ENCODE assay signal across 1 cellular context in the genomic region with DNA sequence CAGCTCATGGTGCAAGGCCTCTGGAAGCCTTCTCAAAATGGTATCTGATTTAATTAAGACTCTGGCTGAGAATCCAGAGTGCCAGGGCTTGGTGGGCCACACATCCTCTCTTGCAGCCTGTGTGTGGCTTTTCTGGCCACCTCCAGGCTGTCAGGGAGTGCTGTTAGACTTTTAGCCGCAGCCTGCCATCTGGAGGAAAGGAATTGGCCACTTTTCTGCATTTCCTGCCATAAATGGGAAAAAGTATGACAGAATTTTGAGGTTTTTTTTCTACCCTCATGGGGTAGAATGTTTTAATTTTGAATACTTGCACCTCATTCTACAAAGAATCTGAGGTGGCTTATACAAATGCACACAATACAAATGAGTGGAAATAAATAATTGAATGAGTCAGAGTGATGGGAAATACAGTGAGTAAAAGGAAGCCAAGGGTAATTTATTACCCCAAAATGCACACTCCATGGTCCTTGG.
TF ChIP-seq lines count a peak whose summit lies in the region.

No MANE protein-coding gene starts in this region.

TF ChIP-seq in GM23338, 12 proteins besides CTCF, POLR2A, EP300 and RAD21 (continued from another document):
- TF ChIP-seq, protein P1, sequence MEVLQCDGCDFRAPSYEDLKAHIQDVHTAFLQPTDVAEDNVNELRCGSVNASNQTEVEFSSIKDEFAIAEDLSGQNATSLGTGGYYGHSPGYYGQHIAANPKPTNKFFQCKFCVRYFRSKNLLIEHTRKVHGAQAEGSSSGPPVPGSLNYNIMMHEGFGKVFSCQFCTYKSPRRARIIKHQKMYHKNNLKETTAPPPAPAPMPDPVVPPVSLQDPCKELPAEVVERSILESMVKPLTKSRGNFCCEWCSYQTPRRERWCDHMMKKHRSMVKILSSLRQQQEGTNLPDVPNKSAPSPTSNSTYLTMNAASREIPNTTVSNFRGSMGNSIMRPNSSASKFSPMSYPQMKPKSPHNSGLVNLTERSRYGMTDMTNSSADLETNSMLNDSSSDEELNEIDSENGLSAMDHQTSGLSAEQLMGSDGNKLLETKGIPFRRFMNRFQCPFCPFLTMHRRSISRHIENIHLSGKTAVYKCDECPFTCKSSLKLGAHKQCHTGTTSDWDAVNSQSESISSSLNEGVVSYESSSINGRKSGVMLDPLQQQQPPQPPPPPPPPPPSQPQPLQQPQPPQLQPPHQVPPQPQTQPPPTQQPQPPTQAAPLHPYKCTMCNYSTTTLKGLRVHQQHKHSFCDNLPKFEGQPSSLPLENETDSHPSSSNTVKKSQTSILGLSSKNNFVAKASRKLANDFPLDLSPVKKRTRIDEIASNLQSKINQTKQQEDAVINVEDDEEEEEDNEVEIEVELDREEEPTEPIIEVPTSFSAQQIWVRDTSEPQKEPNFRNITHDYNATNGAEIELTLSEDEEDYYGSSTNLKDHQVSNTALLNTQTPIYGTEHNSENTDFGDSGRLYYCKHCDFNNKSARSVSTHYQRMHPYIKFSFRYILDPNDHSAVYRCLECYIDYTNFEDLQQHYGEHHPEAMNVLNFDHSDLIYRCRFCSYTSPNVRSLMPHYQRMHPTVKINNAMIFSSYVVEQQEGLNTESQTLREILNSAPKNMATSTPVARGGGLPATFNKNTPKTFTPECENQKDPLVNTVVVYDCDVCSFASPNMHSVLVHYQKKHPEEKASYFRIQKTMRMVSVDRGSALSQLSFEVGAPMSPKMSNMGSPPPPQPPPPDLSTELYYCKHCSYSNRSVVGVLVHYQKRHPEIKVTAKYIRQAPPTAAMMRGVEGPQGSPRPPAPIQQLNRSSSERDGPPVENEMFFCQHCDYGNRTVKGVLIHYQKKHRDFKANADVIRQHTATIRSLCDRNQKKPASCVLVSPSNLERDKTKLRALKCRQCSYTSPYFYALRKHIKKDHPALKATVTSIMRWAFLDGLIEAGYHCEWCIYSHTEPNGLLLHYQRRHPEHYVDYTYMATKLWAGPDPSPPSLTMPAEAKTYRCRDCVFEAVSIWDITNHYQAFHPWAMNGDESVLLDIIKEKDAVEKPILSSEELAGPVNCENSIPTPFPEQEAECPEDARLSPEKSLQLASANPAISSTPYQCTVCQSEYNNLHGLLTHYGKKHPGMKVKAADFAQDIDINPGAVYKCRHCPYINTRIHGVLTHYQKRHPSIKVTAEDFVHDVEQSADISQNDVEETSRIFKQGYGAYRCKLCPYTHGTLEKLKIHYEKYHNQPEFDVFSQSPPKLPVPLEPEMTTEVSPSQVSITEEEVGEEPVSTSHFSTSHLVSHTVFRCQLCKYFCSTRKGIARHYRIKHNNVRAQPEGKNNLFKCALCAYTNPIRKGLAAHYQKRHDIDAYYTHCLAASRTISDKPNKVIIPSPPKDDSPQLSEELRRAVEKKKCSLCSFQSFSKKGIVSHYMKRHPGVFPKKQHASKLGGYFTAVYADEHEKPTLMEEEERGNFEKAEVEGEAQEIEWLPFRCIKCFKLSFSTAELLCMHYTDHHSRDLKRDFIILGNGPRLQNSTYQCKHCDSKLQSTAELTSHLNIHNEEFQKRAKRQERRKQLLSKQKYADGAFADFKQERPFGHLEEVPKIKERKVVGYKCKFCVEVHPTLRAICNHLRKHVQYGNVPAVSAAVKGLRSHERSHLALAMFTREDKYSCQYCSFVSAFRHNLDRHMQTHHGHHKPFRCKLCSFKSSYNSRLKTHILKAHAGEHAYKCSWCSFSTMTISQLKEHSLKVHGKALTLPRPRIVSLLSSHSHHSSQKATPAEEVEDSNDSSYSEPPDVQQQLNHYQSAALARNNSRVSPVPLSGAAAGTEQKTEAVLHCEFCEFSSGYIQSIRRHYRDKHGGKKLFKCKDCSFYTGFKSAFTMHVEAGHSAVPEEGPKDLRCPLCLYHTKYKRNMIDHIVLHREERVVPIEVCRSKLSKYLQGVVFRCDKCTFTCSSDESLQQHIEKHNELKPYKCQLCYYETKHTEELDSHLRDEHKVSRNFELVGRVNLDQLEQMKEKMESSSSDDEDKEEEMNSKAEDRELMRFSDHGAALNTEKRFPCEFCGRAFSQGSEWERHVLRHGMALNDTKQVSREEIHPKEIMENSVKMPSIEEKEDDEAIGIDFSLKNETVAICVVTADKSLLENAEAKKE (CRISPR knock-in tag; IDR thresholded peaks at IDR 0.05) = no peak
- no peak for TF ChIP-seq CREB1 (CRISPR knock-in tag; IDR thresholded peaks at IDR 0.05; ENCODE audit: low read depth)
- no peak for TF ChIP-seq NANOG (IDR thresholded peaks at IDR 0.05; ENCODE audit: borderline replicate concordance)
- no peak for TF ChIP-seq POLR2AphosphoS5 (IDR thresholded peaks at IDR 0.05; ENCODE audit: low read depth)
- no peak for TF ChIP-seq EZH2 (IDR thresholded peaks at IDR 0.05; ENCODE audit: low read depth, unreplicated experiment)
- TF ChIP-seq ZNF331 (CRISPR knock-in tag; IDR thresholded peaks at IDR 0.05; ENCODE audit: low read depth) = no peak
- TF ChIP-seq, protein P2, sequence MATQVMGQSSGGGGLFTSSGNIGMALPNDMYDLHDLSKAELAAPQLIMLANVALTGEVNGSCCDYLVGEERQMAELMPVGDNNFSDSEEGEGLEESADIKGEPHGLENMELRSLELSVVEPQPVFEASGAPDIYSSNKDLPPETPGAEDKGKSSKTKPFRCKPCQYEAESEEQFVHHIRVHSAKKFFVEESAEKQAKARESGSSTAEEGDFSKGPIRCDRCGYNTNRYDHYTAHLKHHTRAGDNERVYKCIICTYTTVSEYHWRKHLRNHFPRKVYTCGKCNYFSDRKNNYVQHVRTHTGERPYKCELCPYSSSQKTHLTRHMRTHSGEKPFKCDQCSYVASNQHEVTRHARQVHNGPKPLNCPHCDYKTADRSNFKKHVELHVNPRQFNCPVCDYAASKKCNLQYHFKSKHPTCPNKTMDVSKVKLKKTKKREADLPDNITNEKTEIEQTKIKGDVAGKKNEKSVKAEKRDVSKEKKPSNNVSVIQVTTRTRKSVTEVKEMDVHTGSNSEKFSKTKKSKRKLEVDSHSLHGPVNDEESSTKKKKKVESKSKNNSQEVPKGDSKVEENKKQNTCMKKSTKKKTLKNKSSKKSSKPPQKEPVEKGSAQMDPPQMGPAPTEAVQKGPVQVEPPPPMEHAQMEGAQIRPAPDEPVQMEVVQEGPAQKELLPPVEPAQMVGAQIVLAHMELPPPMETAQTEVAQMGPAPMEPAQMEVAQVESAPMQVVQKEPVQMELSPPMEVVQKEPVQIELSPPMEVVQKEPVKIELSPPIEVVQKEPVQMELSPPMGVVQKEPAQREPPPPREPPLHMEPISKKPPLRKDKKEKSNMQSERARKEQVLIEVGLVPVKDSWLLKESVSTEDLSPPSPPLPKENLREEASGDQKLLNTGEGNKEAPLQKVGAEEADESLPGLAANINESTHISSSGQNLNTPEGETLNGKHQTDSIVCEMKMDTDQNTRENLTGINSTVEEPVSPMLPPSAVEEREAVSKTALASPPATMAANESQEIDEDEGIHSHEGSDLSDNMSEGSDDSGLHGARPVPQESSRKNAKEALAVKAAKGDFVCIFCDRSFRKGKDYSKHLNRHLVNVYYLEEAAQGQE (IDR thresholded peaks at IDR 0.05; ENCODE audit: unreplicated experiment) = no peak
- TF ChIP-seq, protein P3, sequence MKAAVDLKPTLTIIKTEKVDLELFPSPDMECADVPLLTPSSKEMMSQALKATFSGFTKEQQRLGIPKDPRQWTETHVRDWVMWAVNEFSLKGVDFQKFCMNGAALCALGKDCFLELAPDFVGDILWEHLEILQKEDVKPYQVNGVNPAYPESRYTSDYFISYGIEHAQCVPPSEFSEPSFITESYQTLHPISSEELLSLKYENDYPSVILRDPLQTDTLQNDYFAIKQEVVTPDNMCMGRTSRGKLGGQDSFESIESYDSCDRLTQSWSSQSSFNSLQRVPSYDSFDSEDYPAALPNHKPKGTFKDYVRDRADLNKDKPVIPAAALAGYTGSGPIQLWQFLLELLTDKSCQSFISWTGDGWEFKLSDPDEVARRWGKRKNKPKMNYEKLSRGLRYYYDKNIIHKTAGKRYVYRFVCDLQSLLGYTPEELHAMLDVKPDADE (IDR thresholded peaks at IDR 0.05) = no peak
- no peak for TF ChIP-seq EZH2phosphoT487 (IDR thresholded peaks at IDR 0.05; ENCODE audit: unreplicated experiment)
- TF ChIP-seq ZNF114 (CRISPR knock-in tag; IDR thresholded peaks at IDR 0.05) = no peak
